ENCODE assay signal across 8 cellular contexts in genomic region chr11:67303989-67304411, GRCh38. TPM values are rescaled to one million over a fixed set of nuclear protein-coding genes. Genes with fewer than 3 reads are reported as not detected.
DNase-seq lines count a peak whose midpoint lies in the region; TF ChIP-seq lines count a peak whose summit lies in the region.

No MANE protein-coding gene starts in this region.

- peak overlapping the region; percentile 89 for H3K4me3 ChIP-seq in SJSA1
- peak overlapping the region; percentile 67 to 97 for H3K4me3 ChIP-seq in esophagus (ENCODE audit: low read depth in 1 of 2, low read length in 2 of 2)

- peak overlapping the region; percentile 22; the same call in 1 of the 2 replicates for H3K27ac ChIP-seq in SJSA1
- peak overlapping the region; percentile 81 to 89 for H3K27ac ChIP-seq in esophagus (ENCODE audit: low read depth in 2 of 2, low read length in 1 of 2)

- peak overlapping the region; percentile 61 for H3K4me3 Mint-ChIP-seq in nephron progenitor cell

- H3K9me3 Mint-ChIP-seq in nephron progenitor cell, result no peaks in the 10 kb centered on the region

- peaks cover 5% of the 10 kb centered on the region for H3K36me3 Mint-ChIP-seq in nephron progenitor cell (ENCODE audit: low read depth)

- peaks cover 21% of the 10 kb centered on the region for H3K4me1 Mint-ChIP-seq in nephron progenitor cell

- DNase-seq in Daoy (ENCODE audit: low read depth) (peak; percentile 29), SJSA1 (ENCODE audit: low read depth in 1 of 2, low spot score in 2 of 2) (peak in 1 of 2 experiments; percentile 43), nephron progenitor cell (peak; percentile 45), activated gamma-delta T cell (lab: John Stamatoyannopoulos, UW) (no peak), putamen (ENCODE audit: low spot score) (no peak), occipital lobe (lab: John Stamatoyannopoulos, UW) (no peak), NCI-H1048 (lab: John Stamatoyannopoulos, UW) (no peak)

- TF ChIP-seq CTCF in nephron progenitor cell (IDR thresholded peaks at IDR 0.05), result no peak

- 7 to 10% methylated on average over 24 to 25 of the region's 25 CpGs for WGBS in esophagus, 2 donors

- no peaks in the 10 kb centered on the region for H3K27me3 ChIP-seq in SJSA1 (replicated peaks)
- no peaks in the 10 kb centered on the region for H3K27me3 ChIP-seq in esophagus (ENCODE audit: control insufficient read depth in 1 of 2, insufficient read depth in 2 of 2, low read length in 2 of 2)

- H3K27me3 Mint-ChIP-seq in nephron progenitor cell (ENCODE audit: low read depth, poor library complexity), result peaks cover 10% of the 10 kb centered on the region

- H3K36me3 ChIP-seq in SJSA1, result peaks cover 72% of the 10 kb centered on the region
- H3K36me3 ChIP-seq in esophagus (ENCODE audit: control insufficient read depth in 2 of 2, insufficient read depth in 2 of 2, low read length in 1 of 2), result peaks cover 19 to 49% of the 10 kb centered on the region in 2 donors

- H3K4me1 ChIP-seq in SJSA1 (replicated peaks) (peaks cover 22% of the 10 kb centered on the region), esophagus (ENCODE audit: control insufficient read depth in 2 of 2, insufficient read depth in 2 of 2, low read length in 1 of 2) (peaks cover 9 to 26% of the 10 kb centered on the region in 2 donors)

- H3K9me3 ChIP-seq in SJSA1 (replicated peaks), result no peaks in the 10 kb centered on the region
- H3K9me3 ChIP-seq in esophagus (ENCODE audit: control insufficient read depth in 2 of 2, insufficient read depth in 1 of 2, low read depth in 1 of 2, low read length in 1 of 2), result no peaks in the 10 kb centered on the region

- no peak overlapping the region for H3K27ac Mint-ChIP-seq in nephron progenitor cell

RNA-seq across cellular contexts. Expression of gene SSH3, which starts 0.7 kb away (rescaled TPM):
- total RNA-seq in Daoy (2014; rRNA removed; shearing (Covaris generic)), result 2.9 and 6.9 TPM in 2 replicates
- 13.4 and 17.5 TPM in 2 replicates for total RNA-seq in SJSA1 (2014; rRNA removed; shearing (Covaris generic))
- polyA plus RNA-seq in esophagus, result 10 to 100 TPM; 38.6 to 55.6 TPM
- 2.0 TPM for total RNA-seq in occipital lobe

RNA-seq across cellular contexts. Expression of gene ANKRD13D, which starts 14.9 kb away (rescaled TPM):
- 13.1 and 24.0 TPM in 2 replicates for total RNA-seq in Daoy (2014; rRNA removed; shearing (Covaris generic))
- total RNA-seq in SJSA1 (2014; rRNA removed; shearing (Covaris generic)), result 40.2 and 61.7 TPM in 2 replicates
- 10 to 100 TPM; 36.8 to 87.3 TPM for polyA plus RNA-seq in esophagus
- 49.4 TPM for total RNA-seq in occipital lobe

RNA-seq across cellular contexts. Expression of gene GRK2, which starts 37.7 kb away (rescaled TPM):
- 27.5 and 54.1 TPM in 2 replicates for total RNA-seq in Daoy (2014; rRNA removed; shearing (Covaris generic))
- total RNA-seq in SJSA1 (2014; rRNA removed; shearing (Covaris generic)), result 96.2 and 138 TPM in 2 replicates
- 10 to 100 TPM; 62.4 to 74.2 TPM for polyA plus RNA-seq in esophagus
- 44.9 TPM for total RNA-seq in occipital lobe

RNA-seq across cellular contexts. Expression of gene POLD4, which starts 49.3 kb away (rescaled TPM):
- total RNA-seq in Daoy (2014; rRNA removed; shearing (Covaris generic)), result 54.2 and 56.2 TPM in 2 replicates
- 81.8 and 125 TPM in 2 replicates for total RNA-seq in SJSA1 (2014; rRNA removed; shearing (Covaris generic))
- polyA plus RNA-seq in esophagus, result 100 to 1,000 TPM; 112 to 114 TPM
- 3.6 TPM for total RNA-seq in occipital lobe

Comparison
In these comparisons a context has a peak if more than half of its experiments do, and no peak if none do; other contexts are left out.
1. DNase-seq: peak in Daoy (single experiment) and nephron progenitor cell (single experiment); none in activated gamma-delta T cell (single experiment), putamen (single experiment), occipital lobe (single experiment) and NCI-H1048 (single experiment).